Comparison of ENCODE assay signal across 9 cellular contexts in genomic region chr1:21508580-21509350, GRCh38. TPM values are rescaled to one million over a fixed set of nuclear protein-coding genes. Genes with fewer than 3 reads are reported as not detected.
DNase-seq lines count a peak whose midpoint lies in the region; ATAC-seq and TF ChIP-seq lines count a peak whose summit lies in the region.
"Had no signal": no experiment of that assay in that cellular context is flagged by ENCODE, and none has a peak within 500 bp of the region (broad histone marks: within the 10 kb centered on the region; RNA-seq: fewer than 3 reads in every experiment).

No MANE protein-coding gene starts in this region.

- H3K36me3 ChIP-seq in upper lobe of left lung = no peaks in the 10 kb centered on the region

- DNase-seq in 8988T (peak; percentile 79), OCI-M2 (lab: John Stamatoyannopoulos, UW; ENCODE audit: unreplicated experiment) (peak; percentile 34), Right ventricle myocardium inferior (ENCODE audit: missing footprints) (peak; percentile 90), posterior cingulate gyrus (peak in 7 of 10 donors; percentile 34 to 91 (median 51)), upper lobe of left lung (peak; percentile 87 to 96)
- peak; percentile 87 for DNase-seq in activated effector memory CD4-positive, alpha-beta T cell treated with anti-CD3 and anti-CD28 coated beads, Interleukin-2, amount 50 U/mL, for 16 hours

- TF ChIP-seq CTCF in upper lobe of left lung (IDR thresholded peaks at IDR 0.05) = peak; percentile 62 to 80 (median 74)

- H3K9me3 ChIP-seq in upper lobe of left lung = no peaks in the 10 kb centered on the region

- intact Hi-C loops in Right ventricle myocardium inferior (cut with DNase I) (loop anchor here (1.0 kb wide), 1 partner anchor 66 kb away; no protein-coding TSS in a partner anchor), posterior cingulate gyrus (cut with DNase I) (loop anchor here (1.0 to 5.0 kb wide), 3 partner anchors 84 to 456 kb away; no protein-coding TSS in a partner anchor)

- TF ChIP-seq POLR2A in upper lobe of left lung (IDR thresholded peaks at IDR 0.05) = no peak

- no peak for TF ChIP-seq EP300 in upper lobe of left lung (IDR thresholded peaks at IDR 0.05)

- peaks cover 0 to 8% (median 2%) of the 10 kb centered on the region in 4 donors for H3K27me3 ChIP-seq in upper lobe of left lung

- peak overlapping the region in 3 of 4 donors; percentile 44 to 54 (median 49) for H3K4me3 ChIP-seq in upper lobe of left lung

- H3K27ac ChIP-seq in upper lobe of left lung = peak overlapping the region in 1 of 4 donors; percentile 73
- H3K27ac ChIP-seq: skin epidermis had no signal

- 6 to 11% methylated on average over 23 to 25 of the region's 45 CpGs for WGBS in upper lobe of left lung, 2 donors

- ATAC-seq in GM19351 (IDR thresholded peaks at IDR 0.05; ENCODE audit: unreplicated experiment) = peak; percentile 58
- ATAC-seq in Right ventricle myocardium inferior = peak; percentile 81
- peak; percentile 76 to 83 for ATAC-seq in upper lobe of left lung (ENCODE audit: low FRiP score in 2 of 2)
- no peak for ATAC-seq in GM21360 (IDR thresholded peaks at IDR 0.05; ENCODE audit: unreplicated experiment)

- H3K4me1 ChIP-seq in upper lobe of left lung = peaks cover 6 to 36% (median 21%) of the 10 kb centered on the region in 4 donors

RNA-seq across cellular contexts. Expression of gene ALPL, which starts 0.5 kb away (rescaled TPM):
- total RNA-seq in Right ventricle myocardium inferior (11.0 TPM), upper lobe of left lung (100 to 1,000 TPM in 4 of 6 donors, 10 to 100 TPM in 2; 72.3 to 327 (median 182) TPM)

Comparison
In these comparisons a context has a peak if more than half of its experiments do, and no peak if none do; other contexts are left out.
1. DNase-seq: peak in every context shown above with its lines; median percentile 92 in upper lobe of left lung; 90 in Right ventricle myocardium inferior; 87 in activated effector memory CD4-positive, alpha-beta T cell treated with anti-CD3 and anti-CD28 coated beads, Interleukin-2, amount 50 U/mL, for 16 hours; 79 in 8988T; 51 in posterior cingulate gyrus; 34 in OCI-M2.